In the genomic region with DNA sequence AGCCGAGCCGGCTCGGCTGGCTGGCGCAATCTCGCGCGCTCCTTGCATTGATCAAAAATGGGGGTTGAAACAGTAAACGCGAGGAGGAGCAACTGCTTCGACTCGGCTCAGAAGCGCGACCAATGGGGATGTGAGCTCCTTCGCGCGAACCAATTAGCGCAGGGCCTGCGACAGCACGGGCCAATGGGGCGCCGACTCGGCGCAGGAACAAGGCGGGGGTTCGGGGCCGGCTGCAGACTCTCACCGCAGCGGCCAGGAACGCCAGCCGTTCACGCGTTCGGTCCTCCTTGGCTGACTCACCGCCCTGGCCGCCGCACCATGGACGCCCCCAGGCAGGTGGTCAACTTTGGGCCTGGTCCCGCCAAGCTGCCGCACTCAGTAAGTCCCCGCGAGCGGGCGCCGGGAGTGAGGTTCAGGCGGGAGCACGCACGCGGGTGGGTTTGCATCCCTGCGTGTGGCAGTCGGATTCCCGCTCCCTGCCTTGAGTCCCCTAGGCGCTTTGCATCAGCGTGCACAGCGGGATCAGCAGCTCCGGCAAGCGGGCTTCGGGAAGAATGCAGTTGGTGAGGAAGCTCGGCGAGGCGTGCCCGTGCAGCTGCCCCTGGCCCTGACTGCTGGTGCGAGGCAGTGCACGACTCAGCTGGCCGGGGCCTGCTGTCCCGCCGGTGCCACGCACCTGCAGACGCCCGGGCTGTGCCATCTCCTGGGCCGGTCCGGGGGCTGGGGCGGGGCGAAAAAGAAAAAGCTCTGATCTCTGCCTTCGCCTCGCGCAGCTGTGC, we compare ENCODE assay signal across 1 cellular context.
TF ChIP-seq lines count a peak whose summit lies in the region.

A gene (plus strand): TSS at position 233 of the 779 bp plus-strand sequence. CDS start 86 bp downstream, at position 319.

TF ChIP-seq in WTC11, 78 proteins besides CTCF, POLR2A, EP300 and RAD21 (continued from another document):
- no peak for TF ChIP-seq FOXJ3 (CRISPR knock-in tag; IDR thresholded peaks at IDR 0.05; ENCODE audit: borderline replicate concordance)
- 0 out of 2 replicates have a peak, but pooled peaks have one; percentile 4 for TF ChIP-seq CBFB (CRISPR knock-in tag; IDR thresholded peaks at IDR 0.05; ENCODE audit: low read depth)
- peak; percentile 93 for TF ChIP-seq NFYB (CRISPR knock-in tag; conservative IDR thresholded peaks at IDR 0.05; ENCODE audit: low read depth)
- TF ChIP-seq ETV6 (CRISPR knock-in tag; IDR thresholded peaks at IDR 0.05) = peak; percentile 67
- TF ChIP-seq CREB1 (CRISPR knock-in tag; IDR thresholded peaks at IDR 0.05) = no peak
- TF ChIP-seq ZNF219 (CRISPR knock-in tag; IDR thresholded peaks at IDR 0.05; ENCODE audit: borderline replicate concordance) = no peak
- peak; percentile 65; the same call in 1 of the 2 replicates for TF ChIP-seq TP53 (CRISPR knock-in tag; IDR thresholded peaks at IDR 0.05)
- 0 out of 2 replicates have a peak, but pooled peaks have one; percentile 12 for TF ChIP-seq ZNF263 (CRISPR knock-in tag; IDR thresholded peaks at IDR 0.05; ENCODE audit: low read depth)
- peak; percentile 73 for TF ChIP-seq SP1 (CRISPR knock-in tag; conservative IDR thresholded peaks at IDR 0.05)
- TF ChIP-seq NR2C2 (CRISPR knock-in tag; IDR thresholded peaks at IDR 0.05) = no peak
- TF ChIP-seq ZNF416 (CRISPR knock-in tag; IDR thresholded peaks at IDR 0.05) = no peak
TF ChIP-seq in WTC11: peak in this region for 35.
